In genomic region chr7:154987571-154987970, GRCh38 we compare ENCODE assay signal across 18 cellular contexts. TPM values are rescaled to one million over a fixed set of nuclear protein-coding genes. Genes with fewer than 3 reads are reported as not detected.
DNase-seq lines count a peak whose midpoint lies in the region; ATAC-seq and TF ChIP-seq lines count a peak whose summit lies in the region.
"Had no signal": no experiment of that assay in that cellular context is flagged by ENCODE, and none has a peak within 500 bp of the region (broad histone marks: within the 10 kb centered on the region; RNA-seq: fewer than 3 reads in every experiment).

No MANE protein-coding gene starts in this region.

- in situ Hi-C loops in G401 (cut with HindIII; ENCODE audit: low sequenced_read_pairs): no loop called here

- H3K4me1 Mint-ChIP-seq in memory B cell: peaks cover 13% of the 10 kb centered on the region

- H3K27me3 ChIP-seq in psoas muscle (ENCODE audit: insufficient read depth in 3 of 3, low read length in 2 of 3): no peaks in the 10 kb centered on the region
- H3K27me3 ChIP-seq: BE2C had no signal

- CTCF ChIA-PET in HEK293 (lab: Yijun Ruan, JAX): interaction anchor here (1.2 kb wide), 1 partner anchor 22 kb away, joined by 3 read pairs; no protein-coding TSS in a partner anchor

- POLR2A ChIA-PET in HEK293 (lab: Yijun Ruan, JAX): no interaction called here

- 39 to 48% (median 43%) methylated on average over 3 of the region's 3 CpGs for WGBS in psoas muscle, 3 donors

- H3K4me3 ChIP-seq in HEK293 (ENCODE audit: low read depth, low read length): no peak overlapping the region
- no peak overlapping the region for H3K4me3 ChIP-seq in psoas muscle
- H3K4me3 ChIP-seq: GM23248, HAP-1 had no signal

- DNase-seq in G401 (ENCODE audit: low spot score) (peak; percentile 100), cerebellar cortex (ENCODE audit: low spot score) (peak; percentile 99), memory B cell (ENCODE audit: low spot score in 2 of 2) (no peak), Right ventricle myocardium inferior (ENCODE audit: missing footprints) (no peak), GF-D8 (lab: John Stamatoyannopoulos, UW) (no peak), psoas muscle (no peak)
- DNase-seq: ACHN; BE2C; CD4-positive, CD25-positive, alpha-beta regulatory T cell; CD8-positive, alpha-beta memory T cell; COR-L47; DMS 273 treated with DMSO at 0.1 percent for 48 hours; DMS53; DND-41; EL; GM23248 had no signal

- intact Hi-C loops in Right ventricle myocardium inferior (cut with DNase I): no loop called here
- intact Hi-C loops in psoas muscle (cut with DNase I): no loop called here

- H3K4me1 ChIP-seq in HEK293 (ENCODE audit: control insufficient read depth, insufficient read depth, low read length) (no peaks in the 10 kb centered on the region), psoas muscle (peaks cover 8% of the 10 kb centered on the region)

- no peaks in the 10 kb centered on the region for H3K27me3 Mint-ChIP-seq in memory B cell
- H3K27me3 Mint-ChIP-seq: CD4-positive, CD25-positive, alpha-beta regulatory T cell; CD8-positive, alpha-beta memory T cell had no signal

- TF ChIP-seq CTCF in HEK293 (tag by site-specific recombination; IDR thresholded peaks at IDR 0.05) (no peak), psoas muscle (IDR thresholded peaks at IDR 0.05) (no peak)

- H3K27ac Mint-ChIP-seq in memory B cell: peak overlapping the region; percentile 42

- peaks cover 18% of the 10 kb centered on the region for H3K36me3 Mint-ChIP-seq in memory B cell

- H3K9me3 Mint-ChIP-seq in memory B cell: no peaks in the 10 kb centered on the region
- H3K9me3 Mint-ChIP-seq: CD4-positive, CD25-positive, alpha-beta regulatory T cell; CD8-positive, alpha-beta memory T cell had no signal

- H3K4me3 Mint-ChIP-seq in memory B cell: no peak overlapping the region
- H3K4me3 Mint-ChIP-seq: CD4-positive, CD25-positive, alpha-beta regulatory T cell; CD8-positive, alpha-beta memory T cell had no signal

- no peak overlapping the region for H3K27ac ChIP-seq in HEK293 (ENCODE audit: extremely low read depth, low read depth, low read length)
- H3K27ac ChIP-seq in psoas muscle: no peak overlapping the region
- H3K27ac ChIP-seq: GM23248 had no signal

- H3K36me3 ChIP-seq in HEK293 (ENCODE audit: control insufficient read depth in 2 of 2, insufficient read depth in 1 of 2, low read length in 2 of 2): peaks cover 3 to 70% of the 10 kb centered on the region in 2 experiments; a peak in 1 of 3 replicates
- peaks cover 0 to 36% of the 10 kb centered on the region in 2 donors for H3K36me3 ChIP-seq in psoas muscle (ENCODE audit: insufficient read depth in 1 of 2, low read depth in 1 of 2)

- H3K9me3 ChIP-seq in HEK293 (ENCODE audit: control insufficient read depth, insufficient read depth, low read depth, low read length) (no peaks in the 10 kb centered on the region), psoas muscle (no peaks in the 10 kb centered on the region)
- H3K9me3 ChIP-seq: BE2C, HAP-1 had no signal

- ATAC-seq in memory B cell (ENCODE audit: low read depth): no peak
- ATAC-seq in Right ventricle myocardium inferior: no peak
- ATAC-seq in psoas muscle: no peak

TF ChIP-seq in HEK293, 187 proteins besides CTCF, POLR2A, EP300 and RAD21:
- 0 out of 2 replicates have a peak, but pooled peaks have one; percentile 19 for TF ChIP-seq PRDM10 (tag by site-specific recombination; IDR thresholded peaks at IDR 0.05)
- no peak for TF ChIP-seq ZNF324 (tag by site-specific recombination; IDR thresholded peaks at IDR 0.05)

RNA-seq across cellular contexts. Expression of gene PAXIP1, which starts 15.4 kb away (rescaled TPM):
- 20.2 and 33.8 TPM in 2 replicates for total RNA-seq in G401 (2014; rRNA removed; shearing (Covaris generic))
- 6.3 TPM for total RNA-seq in Right ventricle myocardium inferior
- total RNA-seq in psoas muscle: 1 to 10 TPM; 4.5 to 7.3 (median 6.5) TPM
- 1 to 10 TPM; 3.5 to 7.1 (median 5.7) TPM for polyA plus RNA-seq in psoas muscle

Comparison
In these comparisons a context has a peak if more than half of its experiments do, and no peak if none do; other contexts are left out.
1. DNase-seq: peak in G401 (single experiment) and cerebellar cortex (single experiment); none in memory B cell (0 of 2), Right ventricle myocardium inferior (single experiment), GF-D8 (single experiment) and psoas muscle (0 of 2).